Comparison of ENCODE assay signal across 16 cellular contexts in the genomic region with DNA sequence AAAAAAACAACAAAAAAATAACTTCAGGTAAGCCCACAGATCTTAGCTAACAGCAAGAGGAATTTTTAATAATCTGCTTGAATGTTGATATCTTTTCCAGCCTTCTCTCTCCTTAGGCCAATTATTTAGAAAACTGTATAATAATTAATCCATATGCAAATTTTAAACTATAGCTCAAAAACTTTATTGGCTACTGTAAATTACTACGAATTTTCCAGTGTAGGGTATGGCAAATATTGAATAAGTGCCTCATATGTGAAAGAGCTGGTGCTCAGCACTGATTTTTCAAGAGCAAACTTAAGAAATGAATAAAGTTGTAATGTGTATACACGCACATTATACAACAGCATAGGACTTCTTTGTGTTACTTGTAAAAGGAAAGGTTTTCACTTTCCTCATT.
DNase-seq lines count a peak whose midpoint lies in the region; ATAC-seq and TF ChIP-seq lines count a peak whose summit lies in the region.
"Had no signal": no experiment of that assay in that cellular context is flagged by ENCODE, and none has a peak within 500 bp of the region (broad histone marks: within the 10 kb centered on the region; RNA-seq: fewer than 3 reads in every experiment).

No MANE protein-coding gene starts in this region.

- H3K9me3 Mint-ChIP-seq in brain (no peaks in the 10 kb centered on the region), nephron (no peaks in the 10 kb centered on the region)
- H3K9me3 Mint-ChIP-seq: activated CD4-positive, alpha-beta memory T cell treated with anti-CD3 and anti-CD28 coated beads, Interleukin-2, amount 10 ng/mL, durations not matched to agents 7 days and 5 days had no signal

- H3K9ac ChIP-seq in BLaER1 (no peak overlapping the region), HUES6 (ENCODE audit: low read length) (no peak overlapping the region)

- H3K9me3 ChIP-seq in BLaER1 (no peaks in the 10 kb centered on the region), HUES6 (ENCODE audit: control insufficient read depth, insufficient read depth, low read depth, low read length) (no peaks in the 10 kb centered on the region)
- H3K9me3 ChIP-seq: tibial nerve had no signal

- peaks cover 24% of the 10 kb centered on the region for H3K4me1 ChIP-seq in BLaER1
- peaks cover 3% of the 10 kb centered on the region; the same call in 1 of the 2 replicates for H3K4me1 ChIP-seq in HUES6 (ENCODE audit: control insufficient read depth, insufficient read depth, low read length)

- H4K20me1 ChIP-seq in BLaER1, result peaks cover 2% of the 10 kb centered on the region; the same call in 1 of the 2 replicates

- ATAC-seq in left lobe of liver, result no peak
- ATAC-seq in HG03135 (IDR thresholded peaks at IDR 0.05; ENCODE audit: unreplicated experiment), result no peak
- no peak for ATAC-seq in GM19452 (IDR thresholded peaks at IDR 0.05; ENCODE audit: unreplicated experiment)
- ATAC-seq: sciatic nerve had no signal

- H3K36me3 ChIP-seq in BLaER1 (peaks cover 25% of the 10 kb centered on the region; the same call in 1 of the 2 replicates), HUES6 (ENCODE audit: control insufficient read depth, insufficient read depth, low read length) (no peaks in the 10 kb centered on the region)
- H3K36me3 ChIP-seq: tibial nerve had no signal

- TF ChIP-seq CTCF in brain (conservative IDR thresholded peaks at IDR 0.05), result no peak
- no peak for TF ChIP-seq CTCF in nephron (IDR thresholded peaks at IDR 0.05; ENCODE audit: unreplicated experiment in 3 of 3)

- DNase-seq in activated CD8-positive, alpha-beta memory T cell treated with anti-CD3 and anti-CD28 coated beads, Interleukin-2, amount 50 U/mL, for 4 hours, result no peak
- DNase-seq in left lobe of liver (ENCODE audit: low spot score), result no peak
- DNase-seq: activated CD4-positive, alpha-beta memory T cell treated with anti-CD3 and anti-CD28 coated beads, Interleukin-2, amount 10 ng/mL, durations not matched to agents 7 days and 5 days; activated effector memory CD4-positive, alpha-beta T cell treated with Interleukin-2 at 50 U/mL for 16 hours; H7; NCI-H1417 treated with DMSO at 0.1 percent for 48 hours; NCI-H226; stimulated activated CD4-positive, alpha-beta T cell treated with anti-CD3 and anti-CD28 coated beads, Interleukin-4, amount 100 ng/mL, for 1 hour had no signal

- no peaks in the 10 kb centered on the region for H3K27me3 Mint-ChIP-seq in brain
- H3K27me3 Mint-ChIP-seq in nephron (ENCODE audit: low read depth), result no peaks in the 10 kb centered on the region
- H3K27me3 Mint-ChIP-seq: activated CD4-positive, alpha-beta memory T cell treated with anti-CD3 and anti-CD28 coated beads, Interleukin-2, amount 10 ng/mL, durations not matched to agents 7 days and 5 days had no signal

- H3K27me3 ChIP-seq in BLaER1 (no peaks in the 10 kb centered on the region), HUES6 (ENCODE audit: control insufficient read depth, insufficient read depth, low read length) (no peaks in the 10 kb centered on the region)
- H3K27me3 ChIP-seq: tibial nerve had no signal

- H3K27ac Mint-ChIP-seq in brain (peak overlapping the region in 4 of 5 experiments; percentile 60 to 91 (median 72)), nephron (peak overlapping the region; percentile 43 to 86 (median 52))
- H3K27ac Mint-ChIP-seq: activated CD4-positive, alpha-beta memory T cell treated with anti-CD3 and anti-CD28 coated beads, Interleukin-2, amount 10 ng/mL, durations not matched to agents 7 days and 5 days had no signal

- H3K4me1 Mint-ChIP-seq in brain (peaks cover 54% of the 10 kb centered on the region), nephron (peaks cover 30% of the 10 kb centered on the region)

- H3K4me3 Mint-ChIP-seq in brain, result peak overlapping the region; percentile 72 to 92 (median 90)
- H3K4me3 Mint-ChIP-seq in nephron, result peak overlapping the region; percentile 73 to 80 (median 77)
- H3K4me3 Mint-ChIP-seq: activated CD4-positive, alpha-beta memory T cell treated with anti-CD3 and anti-CD28 coated beads, Interleukin-2, amount 10 ng/mL, durations not matched to agents 7 days and 5 days had no signal

- H3K27ac ChIP-seq in BLaER1, result no peak overlapping the region
- no peak overlapping the region for H3K27ac ChIP-seq in HUES6 (ENCODE audit: low read depth, low read length)

- H3K36me3 Mint-ChIP-seq in brain, result peaks cover 21% of the 10 kb centered on the region
- H3K36me3 Mint-ChIP-seq in nephron (ENCODE audit: low read depth), result peaks cover 30% of the 10 kb centered on the region

- H3K4me3 ChIP-seq in BLaER1 (no peak overlapping the region), HUES6 (ENCODE audit: low read depth, low read length) (peak overlapping the region; percentile 69; the same call in 1 of the 2 replicates)
- H3K4me3 ChIP-seq: tibial nerve had no signal

- H3K4me2 ChIP-seq in BLaER1, result peak overlapping the region; percentile 80; the same call in 1 of the 2 replicates
